In genomic region chr1:184972281-184973055, GRCh38 we compare ENCODE assay signal across 8 cellular contexts. TPM values are rescaled to one million over a fixed set of nuclear protein-coding genes. Genes with fewer than 3 reads are reported as not detected.
DNase-seq lines count a peak whose midpoint lies in the region; ATAC-seq, FAIRE-seq and TF ChIP-seq lines count a peak whose summit lies in the region.

No MANE protein-coding gene starts in this region.

- no peaks in the 10 kb centered on the region for H3K9me3 ChIP-seq in AG04450 (ENCODE audit: control insufficient read depth, insufficient read depth, low read length)
- no peaks in the 10 kb centered on the region for H3K9me3 ChIP-seq in GM12878 (replicated peaks; ENCODE audit: control insufficient read depth, insufficient read depth, low read length)
- no peaks in the 10 kb centered on the region for H3K9me3 ChIP-seq in mucosa of rectum (ENCODE audit: control insufficient read depth in 2 of 2, low read length in 2 of 2)

- CTCF ChIA-PET in AG04450 (lab: Charles Lee) (interaction anchor here (1.0 to 11.7 kb wide), 4 partner anchors 9 to 166 kb away, joined by 4 to 114 read pairs (median 12); no protein-coding TSS in a partner anchor), GM12878 (lab: Yijun Ruan, JAX) (interaction anchor here (0.8 to 5.7 kb wide), 15 partner anchors 10 to 708 kb away, joined by 3 to 35 read pairs (median 4); no protein-coding TSS in a partner anchor)

- TSS peak; percentile 58 for BruUV-seq in GM12878 (replicated peaks; lab: Mats Ljungman, UMichigan)

- POLR2A ChIA-PET in AG04450 (lab: Yijun Ruan, JAX) = interaction anchor here (1.1 kb wide), 1 partner anchor 134 kb away, joined by 3 read pairs; no protein-coding TSS in a partner anchor
- POLR2A ChIA-PET in GM12878 (lab: Charles Lee) = interaction anchor here (0.6 to 2.4 kb wide), 6 partner anchors 11 to 196 kb away, joined by 3 to 10 read pairs (median 3); no protein-coding TSS in a partner anchor

- peak overlapping the region; percentile 96 for H3K27ac Mint-ChIP-seq in HFFc6

- DNase-seq in AG04450 (ENCODE audit: low read depth, low spot score) = no peak
- peak; percentile 48 for DNase-seq in HFFc6
- no peak for DNase-seq in GM12878 (ENCODE audit: low read depth, low spot score)
- no peak for DNase-seq in NCI-H774 (lab: John Stamatoyannopoulos, UW)
- DNase-seq in NCI-H1105 (lab: John Stamatoyannopoulos, UW) = no peak

- H3K4me2 ChIP-seq in GM12878 (ENCODE audit: control insufficient read depth, insufficient read depth) = peak overlapping the region; percentile 87

- no peaks in the 10 kb centered on the region for H3K9me3 Mint-ChIP-seq in HFFc6

- H3K36me3 ChIP-seq in GM12878 (ENCODE audit: control insufficient read depth in 2 of 2, insufficient read depth in 2 of 2, low read length in 1 of 2) (no peaks in the 10 kb centered on the region), mucosa of rectum (ENCODE audit: control insufficient read depth in 2 of 2, insufficient read depth in 2 of 2, low read length in 2 of 2) (no peaks in the 10 kb centered on the region)

- H3K4me3 Mint-ChIP-seq in HFFc6 = peak overlapping the region; percentile 99

- ATAC-seq in GM12878 (no peak), HG03196 (IDR thresholded peaks at IDR 0.05; ENCODE audit: unreplicated experiment) (no peak), GM19452 (IDR thresholded peaks at IDR 0.05; ENCODE audit: unreplicated experiment) (no peak)

- H3K4me1 ChIP-seq in GM12878 (ENCODE audit: control insufficient read depth, insufficient read depth, low read length) (peaks cover 25% of the 10 kb centered on the region), mucosa of rectum (ENCODE audit: control insufficient read depth in 2 of 2, insufficient read depth in 2 of 2, low read length in 2 of 2) (peaks cover 0 to 4% of the 10 kb centered on the region in 2 donors)

- SMC1A ChIA-PET in GM12878 (lab: Charles Lee; ENCODE audit: uncharacterized antibody, unreplicated experiment) = interaction anchor here (0.8 to 5.9 kb wide), 25 partner anchors 9 to 219 kb away, joined by 3 to 32 read pairs (median 4); no protein-coding TSS in a partner anchor

- no peak for TF ChIP-seq EP300 in GM12878 (IDR thresholded peaks at IDR 0.05; ENCODE audit: borderline replicate concordance in 1 of 2, control insufficient read depth in 1 of 2, low read depth in 2 of 2, low read length in 2 of 2)

- peak overlapping the region; percentile 37 for H2AFZ ChIP-seq in GM12878 (ENCODE audit: control insufficient read depth, low read depth, low read length)

- no peaks in the 10 kb centered on the region; the same call in 1 of the 2 replicates for H3K27me3 Mint-ChIP-seq in HFFc6 (ENCODE audit: insufficient read depth)

- intact Hi-C loops in GM12878 (cut with micrococcal nuclease; ENCODE audit: unreplicated experiment) = loop anchor here (2.0 to 5.0 kb wide), 3 partner anchors 80 to 220 kb away; partner anchors contain the start of gene EDEM3

- H3K27ac ChIP-seq in AG04450 (ENCODE audit: low read depth, low read length) = no peak overlapping the region
- H3K27ac ChIP-seq in GM12878 (ENCODE audit: control insufficient read depth, insufficient read depth) = peak overlapping the region; percentile 86
- H3K27ac ChIP-seq in mucosa of rectum (ENCODE audit: low read depth in 2 of 2, low read length in 2 of 2) = no peak overlapping the region

- peaks cover 32% of the 10 kb centered on the region for H3K79me2 ChIP-seq in GM12878 (ENCODE audit: control insufficient read depth, insufficient read depth, low read length)

- TF ChIP-seq CTCF in AG04450 (IDR thresholded peaks at IDR 0.05; ENCODE audit: low read depth, low read length) (no peak), HFFc6 (IDR thresholded peaks at IDR 0.05) (no peak), GM12878 (IDR thresholded peaks at IDR 0.05 in 2 of 3, conservative IDR thresholded peaks at IDR 0.05 in 1 of 3; ENCODE audit: control insufficient read depth in 2 of 3, extremely low read depth in 1 of 3, insufficient read depth in 1 of 3, low read depth in 3 of 3, low read length in 3 of 3) (no peak)

- FAIRE-seq in GM12878 (lab: Jason Lieb, UNC) = no peak

- in situ Hi-C loops in GM12878 (cut with MboI) = no loop called here

- peaks cover 47% of the 10 kb centered on the region for H3K4me1 Mint-ChIP-seq in HFFc6 (ENCODE audit: low read depth)

- 17% methylated on average over 4 of the region's 4 CpGs for WGBS in GM12878 (ENCODE audit: insufficient coverage, insufficient replicate concordance, low lambda C conversion rate, missing lambda C conversion rate)

- H3K4me3 ChIP-seq in AG04450 (ENCODE audit: low read depth, low read length) (peak overlapping the region; percentile 76), GM12878 (peak overlapping the region; percentile 96), mucosa of rectum (ENCODE audit: low read length in 2 of 2) (peak overlapping the region; percentile 19 to 90)

- H3K9ac ChIP-seq in GM12878 (ENCODE audit: control insufficient read depth, insufficient read depth, low read length) = peak overlapping the region; percentile 83
- H3K9ac ChIP-seq in mucosa of rectum (ENCODE audit: low read depth in 1 of 2, low read length in 2 of 2) = no peak overlapping the region

- RAD21 ChIA-PET in GM12878 (lab: Charles Lee; ENCODE audit: unreplicated experiment) = interaction anchor here (0.7 to 3.1 kb wide), 16 partner anchors 9 to 345 kb away, joined by 3 to 22 read pairs (median 4); partner anchors contain the start of genes EDEM3 and IVNS1ABP

- no peaks in the 10 kb centered on the region for H4K20me1 ChIP-seq in GM12878 (ENCODE audit: control insufficient read depth, insufficient read depth)

- H3K27me3 ChIP-seq in AG04450 (ENCODE audit: control insufficient read depth, insufficient read depth, low read length) (no peaks in the 10 kb centered on the region), GM12878 (replicated peaks in 1 of 2; ENCODE audit: control insufficient read depth in 2 of 2, insufficient read depth in 2 of 2, low read length in 1 of 2) (no peaks in the 10 kb centered on the region), mucosa of rectum (ENCODE audit: control insufficient read depth in 2 of 2, insufficient read depth in 2 of 2, low read length in 2 of 2) (peaks cover 16 to 21% of the 10 kb centered on the region in 2 donors)

- H3K36me3 Mint-ChIP-seq in HFFc6 (ENCODE audit: low read depth) = no peaks in the 10 kb centered on the region

- no peak for TF ChIP-seq POLR2A in GM12878 (IDR thresholded peaks at IDR 0.05; ENCODE audit: low read depth, low read length)

- TF ChIP-seq RAD21 in GM12878 (IDR thresholded peaks at IDR 0.05; ENCODE audit: insufficient read depth, low read depth, low read length) = no peak

TF ChIP-seq in GM12878, 131 proteins besides CTCF, POLR2A, EP300 and RAD21:
- TF ChIP-seq JUNB (IDR thresholded peaks at IDR 0.05) = 0 out of 2 replicates have a peak, but pooled peaks have one; percentile 7
- TF ChIP-seq PML (IDR thresholded peaks at IDR 0.05; ENCODE audit: low read length) = peak; percentile 6; the same call in 1 of the 2 replicates
- TF ChIP-seq CHD4 (IDR thresholded peaks at IDR 0.05) = no peak

RNA-seq across cellular contexts. Expression of gene NIBAN1, which starts 1.8 kb away (rescaled TPM):
- polyA plus RNA-seq in AG04450 (2011; rRNA removed) (32.9 and 35.0 TPM in 2 replicates), GM12878 (2011; rRNA removed) (14.0 and 14.3 TPM in 2 replicates), GM12878 (2014; fragmentation: Illumina TruSeq; extraction: Trizol) (62.3 and 69.0 TPM in 2 replicates), GM12878 (2014; fragmentation: Nextera tagmentation; extraction: Ambion mirVana) (10 to 100 TPM; 11.2 to 15.1 TPM), GM12878 (2014; rRNA removed) (40.0 and 40.9 TPM in 2 replicates), GM12878 (2016; fragmentation: Nextera tagmentation; extraction: Ambion mirVana) (10 to 100 TPM; 42.6 to 45.9 TPM)
- 36.4 and 37.0 TPM in 2 replicates for polyA minus RNA-seq in AG04450 (2011; rRNA and poly(A)+ RNA removed)
- total RNA-seq in HFFc6 (2021; fragmentation: NEBNext Ultra II Directional; extraction: Animal tissue kit (Norgen Biotek cat#: 25700)) = 10 to 100 TPM; 13.2 to 29.8 (median 27.6) TPM
- total RNA-seq in GM12878 (2013; cell fraction: nucleolus; rRNA removed) = 16.0 and 19.5 TPM in 2 replicates
- total RNA-seq in GM12878 (2014; rRNA removed) (59.4 and 63.8 TPM in 2 replicates), GM12878 (2014; rRNA removed; fragmentation: Illumina TruSeq; extraction: Trizol) (58.9 and 59.9 TPM in 2 replicates), GM12878 (2021) (66.4 and 67.8 TPM in 2 replicates)
- polyA plus RNA-seq in GM12878 (2011; ENCODE audit: low read depth) = 11.4 TPM
- polyA plus RNA-seq in GM12878 (2011; cell fraction: cytosol; rRNA removed) = 9.7 and 10.6 TPM in 2 replicates
- 9.3 and 16.1 TPM in 2 replicates for polyA plus RNA-seq in GM12878 (2011; cell fraction: nucleus; rRNA removed)
- 15.2 TPM in 2 replicates for polyA plus RNA-seq in GM12878 (2012)
- 18.1 and 19.2 TPM in 2 replicates for polyA minus RNA-seq in GM12878 (2011; rRNA and poly(A)+ RNA removed)
- 7.4 and 10.1 TPM in 2 replicates for polyA minus RNA-seq in GM12878 (2011; cell fraction: cytosol; rRNA and poly(A)+ RNA removed)
- 8.0 and 15.4 TPM in 2 replicates for polyA minus RNA-seq in GM12878 (2011; cell fraction: nucleus; rRNA and poly(A)+ RNA removed)
